7 cellular contexts compared by ENCODE assay signal in genomic region chr1:155983191-155984023, GRCh38. TPM values are rescaled to one million over a fixed set of nuclear protein-coding genes. Genes with fewer than 3 reads are reported as not detected.
DNase-seq lines count a peak whose midpoint lies in the region; ATAC-seq and TF ChIP-seq lines count a peak whose summit lies in the region.

No MANE protein-coding gene starts in this region.

- H3K4me2 ChIP-seq in MM.1S (ENCODE audit: low read depth, low read length) = peak overlapping the region; percentile 43

- TF ChIP-seq CTCF in GM12864 (IDR thresholded peaks at IDR 0.05; ENCODE audit: low read depth, low read length, missing control alignments) (peak; percentile 18), MM.1S (IDR thresholded peaks at IDR 0.05; ENCODE audit: low read length) (peak; percentile 61), spleen (IDR thresholded peaks at IDR 0.05 in 8 of 11, conservative IDR thresholded peaks at IDR 0.05 in 3 of 11) (peak in 6 of 11 experiments; percentile 16 to 28 (median 20))

- peak overlapping the region; percentile 4; the same call in 1 of the 2 replicates for H3K9ac ChIP-seq in MM.1S (ENCODE audit: low read length)

- peaks cover 35% of the 10 kb centered on the region for H3F3A ChIP-seq in MM.1S (ENCODE audit: insufficient read depth, low read length)

- H3K36me3 ChIP-seq in MM.1S (replicated peaks; ENCODE audit: insufficient read depth, low read length) = no peaks in the 10 kb centered on the region
- H3K36me3 ChIP-seq in spleen = peaks cover 0 to 17% (median 0%) of the 10 kb centered on the region in 6 donors

- H3K9me3 Mint-ChIP-seq in activated CD8-positive, alpha-beta T cell treated with anti-CD3 and anti-CD28 coated beads, Interleukin-2, amount 10 ng/mL, durations not matched to agents 7 days and 5 days (ENCODE audit: insufficient read depth) = no peaks in the 10 kb centered on the region

- H3K27ac ChIP-seq in MM.1S (ENCODE audit: low read length) (peak overlapping the region; percentile 16; the same call in 1 of the 2 replicates), spleen (peak overlapping the region in 7 of 8 donors; percentile 46 to 99 (median 98))

- no peaks in the 10 kb centered on the region for H3K9me3 ChIP-seq in MM.1S (replicated peaks; ENCODE audit: insufficient read depth, low read length)
- H3K9me3 ChIP-seq in spleen = no peaks in the 10 kb centered on the region

- H3K4me3 ChIP-seq in GM12864 (ENCODE audit: low read depth, low read length) (no peak overlapping the region), MM.1S (ENCODE audit: low read length) (no peak overlapping the region), spleen (no peak overlapping the region)

- WGBS in spleen, 5 donors = 18 to 45% (median 34%) methylated on average over 4 of the region's 4 CpGs

- ATAC-seq in activated CD8-positive, alpha-beta T cell treated with anti-CD3 and anti-CD28 coated beads, Interleukin-2, amount 10 ng/mL, durations not matched to agents 7 days and 5 days = no peak
- ATAC-seq in left ventricle myocardium superior (peak; percentile 64), GM21825 (IDR thresholded peaks at IDR 0.05; ENCODE audit: unreplicated experiment) (no peak)

- DNase-seq in GM12864 (ENCODE audit: low read depth) (no peak), MM.1S (peak; percentile 85), left ventricle myocardium superior (peak; percentile 86), spleen (no peak)
- DNase-seq in activated CD8-positive, alpha-beta T cell treated with anti-CD3 and anti-CD28 coated beads, Interleukin-2, amount 10 ng/mL, durations not matched to agents 7 days and 5 days = no peak
- no peak for DNase-seq in stimulated activated CD4-positive, alpha-beta T cell treated with anti-CD3 and anti-CD28 coated beads, Interleukin-4, amount 100 ng/mL, for 1 hour

- intact Hi-C loops in left ventricle myocardium superior (cut with micrococcal nuclease) = loop anchor here (5.0 kb wide), 1 partner anchor 41 kb away; the partner anchor contains the start of gene RXFP4
- intact Hi-C loops in spleen (cut with DNase I; ENCODE audit: low total_unique reads) = loop anchor here (5.0 kb wide), 1 partner anchor 41 kb away; the partner anchor contains the start of gene RXFP4

- TF ChIP-seq POLR2A in spleen (IDR thresholded peaks at IDR 0.05) = no peak

- peak overlapping the region; percentile 66 for H3K27ac Mint-ChIP-seq in activated CD8-positive, alpha-beta T cell treated with anti-CD3 and anti-CD28 coated beads, Interleukin-2, amount 10 ng/mL, durations not matched to agents 7 days and 5 days

- CTCF ChIA-PET in activated CD8-positive, alpha-beta T cell treated with anti-CD3 and anti-CD28 coated beads, Interleukin-2, amount 10 ng/mL, durations not matched to agents 7 days and 5 days (lab: Charles Lee) = interaction anchor here (0.9 to 12.0 kb wide), 7 partner anchors 17 to 83 kb away, joined by 3 to 113 read pairs (median 4); partner anchors contain the start of gene KHDC4

- H3K27me3 ChIP-seq in MM.1S (replicated peaks; ENCODE audit: insufficient read depth, low read length) (no peaks in the 10 kb centered on the region), spleen (replicated peaks in 1 of 7) (no peaks in the 10 kb centered on the region)

- peaks cover 41% of the 10 kb centered on the region for H3K79me2 ChIP-seq in MM.1S (ENCODE audit: low read length)

- no peaks in the 10 kb centered on the region for H3K9me2 ChIP-seq in MM.1S (replicated peaks; ENCODE audit: insufficient read depth, low read length)

- POLR2A ChIA-PET in activated CD8-positive, alpha-beta T cell treated with anti-CD3 and anti-CD28 coated beads, Interleukin-2, amount 10 ng/mL, durations not matched to agents 7 days and 5 days (lab: Charles Lee) = interaction anchor here (1.2 to 2.4 kb wide), 2 partner anchors 9 to 49 kb away, joined by 3 to 11 read pairs; partner anchors contain the start of gene KHDC4

- no peaks in the 10 kb centered on the region for H3K27me3 Mint-ChIP-seq in activated CD8-positive, alpha-beta T cell treated with anti-CD3 and anti-CD28 coated beads, Interleukin-2, amount 10 ng/mL, durations not matched to agents 7 days and 5 days (ENCODE audit: low read depth)

- no peak overlapping the region for H2AFZ ChIP-seq in MM.1S (ENCODE audit: low read length)

- H3K36me3 Mint-ChIP-seq in activated CD8-positive, alpha-beta T cell treated with anti-CD3 and anti-CD28 coated beads, Interleukin-2, amount 10 ng/mL, durations not matched to agents 7 days and 5 days (ENCODE audit: low read depth) = peaks cover 10% of the 10 kb centered on the region

- H3K4me3 Mint-ChIP-seq in activated CD8-positive, alpha-beta T cell treated with anti-CD3 and anti-CD28 coated beads, Interleukin-2, amount 10 ng/mL, durations not matched to agents 7 days and 5 days = no peak overlapping the region

- H3K4me1 ChIP-seq in MM.1S (ENCODE audit: low read length) (peaks cover 50% of the 10 kb centered on the region), spleen (peaks cover 41 to 87% (median 63%) of the 10 kb centered on the region in 6 donors)

- H3K4me1 Mint-ChIP-seq in activated CD8-positive, alpha-beta T cell treated with anti-CD3 and anti-CD28 coated beads, Interleukin-2, amount 10 ng/mL, durations not matched to agents 7 days and 5 days (ENCODE audit: low read depth) = peaks cover 44% of the 10 kb centered on the region

- no peaks in the 10 kb centered on the region for H4K20me1 ChIP-seq in MM.1S (ENCODE audit: insufficient read depth, low read length)

RNA-seq across cellular contexts. Expression of gene ARHGEF2, which starts 5.1 kb away (rescaled TPM):
- total RNA-seq in activated CD8-positive, alpha-beta T cell treated with anti-CD3 and anti-CD28 coated beads, Interleukin-2, amount 10 ng/mL, durations not matched to agents 7 days and 5 days = 100 to 1,000 TPM; 142 to 147 TPM
- total RNA-seq in left ventricle myocardium superior (61.2 TPM), spleen (100 to 1,000 TPM; 129 to 228 (median 192) TPM)
- 10 to 100 TPM; 45.1 to 83.0 (median 63.4) TPM for polyA plus RNA-seq in spleen

RNA-seq across cellular contexts. Expression of gene SSR2, which starts 37.3 kb away (rescaled TPM):
- 100 to 1,000 TPM; 216 to 233 TPM for total RNA-seq in activated CD8-positive, alpha-beta T cell treated with anti-CD3 and anti-CD28 coated beads, Interleukin-2, amount 10 ng/mL, durations not matched to agents 7 days and 5 days
- total RNA-seq in left ventricle myocardium superior (75.8 TPM), spleen (100 to 1,000 TPM; 152 to 254 (median 183) TPM)
- polyA plus RNA-seq in spleen = 100 to 1,000 TPM; 198 to 291 (median 224) TPM

RNA-seq across cellular contexts. Expression of gene RXFP4, which starts 42.0 kb away (rescaled TPM):
- not detected for total RNA-seq in activated CD8-positive, alpha-beta T cell treated with anti-CD3 and anti-CD28 coated beads, Interleukin-2, amount 10 ng/mL, durations not matched to agents 7 days and 5 days
- total RNA-seq in left ventricle myocardium superior (not detected), spleen (under 1 TPM in 1 of 7 donors, not detected in 6; 0.88 TPM)
- under 1 TPM in 1 of 3 donors, not detected in 2; 0.06 TPM for polyA plus RNA-seq in spleen

RNA-seq across cellular contexts. Expression of gene KHDC4, which starts 49.2 kb away (rescaled TPM):
- total RNA-seq in activated CD8-positive, alpha-beta T cell treated with anti-CD3 and anti-CD28 coated beads, Interleukin-2, amount 10 ng/mL, durations not matched to agents 7 days and 5 days = 10 to 100 TPM; 64.5 to 68.9 TPM
- 22.6 TPM for total RNA-seq in left ventricle myocardium superior
- 10 to 100 TPM; 43.2 to 70.5 (median 59.3) TPM for total RNA-seq in spleen
- polyA plus RNA-seq in spleen = 10 to 100 TPM; 24.9 to 33.8 (median 29.3) TPM

Comparison
In these comparisons a context has a peak if more than half of its experiments do, and no peak if none do; other contexts are left out.
1. DNase-seq: peak in MM.1S (single experiment) and left ventricle myocardium superior (single experiment); none in GM12864 (single experiment), activated CD8-positive, alpha-beta T cell treated with anti-CD3 and anti-CD28 coated beads, Interleukin-2, amount 10 ng/mL, durations not matched to agents 7 days and 5 days (single experiment), spleen (single experiment) and stimulated activated CD4-positive, alpha-beta T cell treated with anti-CD3 and anti-CD28 coated beads, Interleukin-4, amount 100 ng/mL, for 1 hour (single experiment).
2. Peak in every context shown above with its lines, with median percentiles within 50 percentile points of each other: CTCF ChIP-seq.